ENCODE assay signal across 19 cellular contexts in genomic region chr15:78083687-78084358, GRCh38. TPM values are rescaled to one million over a fixed set of nuclear protein-coding genes. Genes with fewer than 3 reads are reported as not detected.
DNase-seq lines count a peak whose midpoint lies in the region; ATAC-seq and TF ChIP-seq lines count a peak whose summit lies in the region.
"Had no signal": no experiment of that assay in that cellular context is flagged by ENCODE, and none has a peak within 500 bp of the region (broad histone marks: within the 10 kb centered on the region; RNA-seq: fewer than 3 reads in every experiment).

No MANE protein-coding gene starts in this region.

- TF ChIP-seq CTCF in GM23338 (conservative IDR thresholded peaks at IDR 0.05; ENCODE audit: low read depth in 2 of 2) = no peak
- TF ChIP-seq CTCF in OCI-LY1 (IDR thresholded peaks at IDR 0.05; ENCODE audit: low read length) = no peak
- TF ChIP-seq CTCF in osteoblast (IDR thresholded peaks at IDR 0.05; ENCODE audit: extremely low read depth, low read depth, low read length) = no peak
- TF ChIP-seq CTCF in thyroid gland (IDR thresholded peaks at IDR 0.05) = no peak
- no peak for TF ChIP-seq CTCF in ovary (IDR thresholded peaks at IDR 0.05)

- no peaks in the 10 kb centered on the region for H3K4me1 ChIP-seq in GM23338 (ENCODE audit: insufficient read depth)
- peaks cover 13% of the 10 kb centered on the region for H3K4me1 ChIP-seq in OCI-LY1 (ENCODE audit: insufficient read depth, low read length, severe bottlenecking)
- H3K4me1 ChIP-seq in osteoblast (ENCODE audit: insufficient read depth, low read length) = peaks cover 4% of the 10 kb centered on the region
- H3K4me1 ChIP-seq in thyroid gland = peaks cover 0 to 3% of the 10 kb centered on the region in 2 donors
- H3K4me1 ChIP-seq in ovary (ENCODE audit: insufficient read depth) = no peaks in the 10 kb centered on the region
- H3K4me1 ChIP-seq: neural progenitor cell had no signal

- H3K27me3 ChIP-seq in GM23338 (ENCODE audit: insufficient read depth) (no peaks in the 10 kb centered on the region), OCI-LY1 (ENCODE audit: insufficient read depth, low read length) (no peaks in the 10 kb centered on the region), osteoblast (ENCODE audit: insufficient read depth, low read length) (no peaks in the 10 kb centered on the region), thyroid gland (no peaks in the 10 kb centered on the region), ovary (no peaks in the 10 kb centered on the region)
- H3K27me3 ChIP-seq: neural progenitor cell had no signal

- intact Hi-C loops in thyroid gland (cut with DNase I) = no loop called here
- intact Hi-C loops in ovary (cut with DNase I) = no loop called here

- H3K27ac Mint-ChIP-seq in T-helper 1 cell treated with Interleukin-12 subunit alpha and Interleukin-12 subunit beta and Interleukin-4 antibody, amounts not matched to agents 30 μg/mL and 1 μg/mL, for 36 hours = peak overlapping the region; percentile 37
- no peak overlapping the region for H3K27ac Mint-ChIP-seq in GM23338
- H3K27ac Mint-ChIP-seq: HFFc6 had no signal

- H2AFZ ChIP-seq in GM23338 (0 out of 2 replicates have a peak overlapping the region, but pooled peaks have one; percentile 18), OCI-LY1 (ENCODE audit: low read length) (no peak overlapping the region), osteoblast (ENCODE audit: low read length) (no peak overlapping the region)
- H2AFZ ChIP-seq: neural progenitor cell had no signal

- H3K9me3 Mint-ChIP-seq in T-helper 1 cell treated with Interleukin-12 subunit alpha and Interleukin-12 subunit beta and Interleukin-4 antibody, amounts not matched to agents 30 μg/mL and 1 μg/mL, for 36 hours = no peaks in the 10 kb centered on the region
- no peaks in the 10 kb centered on the region; the same call in 2 of the 3 replicates for H3K9me3 Mint-ChIP-seq in GM23338
- H3K9me3 Mint-ChIP-seq: HFFc6, neural progenitor cell had no signal

- H3K36me3 ChIP-seq in GM23338 (ENCODE audit: insufficient read depth) (no peaks in the 10 kb centered on the region), OCI-LY1 (ENCODE audit: insufficient read depth, low read length) (no peaks in the 10 kb centered on the region), osteoblast (ENCODE audit: insufficient read depth, low read length) (no peaks in the 10 kb centered on the region), thyroid gland (no peaks in the 10 kb centered on the region), ovary (no peaks in the 10 kb centered on the region)
- H3K36me3 ChIP-seq: neural progenitor cell, thoracic aorta had no signal

- DNase-seq in T-helper 1 cell (no peak), GM23338 (ENCODE audit: low spot score) (no peak), osteoblast (ENCODE audit: insufficient read length, low spot score, missing footprints) (peak; percentile 73), thyroid gland (no peak), T-helper 9 cell (no peak), ovary (no peak)
- DNase-seq: 8988T; activated gamma-delta T cell treated with Interleukin-2 at 50 U/mL for 16 hours; glutamatergic neuron; HFFc6; KBM-7; kidney glomerular epithelial cell; NCI-H187; NK-92 treated with Interleukin-12 subunit alpha and Interleukin-12 subunit beta, amount 100 ng/mL, for 24 hours had no signal

- H4K20me1 ChIP-seq in GM23338 (replicated peaks; ENCODE audit: insufficient read depth) = no peaks in the 10 kb centered on the region
- no peaks in the 10 kb centered on the region for H4K20me1 ChIP-seq in OCI-LY1 (ENCODE audit: insufficient read depth, low read length)
- no peaks in the 10 kb centered on the region for H4K20me1 ChIP-seq in osteoblast (ENCODE audit: insufficient read depth, low read length)

- 92 to 100% methylated on average over 2 to 5 of the region's 5 CpGs for WGBS in thyroid gland, 2 donors
- 92 to 97% (median 94%) methylated on average over 5 of the region's 5 CpGs for WGBS in ovary, 3 donors

- no peak for TF ChIP-seq EP300 in ovary (IDR thresholded peaks at IDR 0.05)

- H3K4me1 Mint-ChIP-seq in T-helper 1 cell treated with Interleukin-12 subunit alpha and Interleukin-12 subunit beta and Interleukin-4 antibody, amounts not matched to agents 30 μg/mL and 1 μg/mL, for 36 hours (ENCODE audit: low read depth) = peaks cover 27% of the 10 kb centered on the region
- H3K4me1 Mint-ChIP-seq in GM23338 = peaks cover 4% of the 10 kb centered on the region; the same call in 2 of the 3 replicates
- H3K4me1 Mint-ChIP-seq: neural progenitor cell had no signal

- H3K4me3 Mint-ChIP-seq in T-helper 1 cell treated with Interleukin-12 subunit alpha and Interleukin-12 subunit beta and Interleukin-4 antibody, amounts not matched to agents 30 μg/mL and 1 μg/mL, for 36 hours = no peak overlapping the region
- no peak overlapping the region for H3K4me3 Mint-ChIP-seq in GM23338
- H3K4me3 Mint-ChIP-seq: HFFc6 had no signal

- TF ChIP-seq POLR2A in thyroid gland (IDR thresholded peaks at IDR 0.05) (no peak), ovary (IDR thresholded peaks at IDR 0.05) (no peak)

- H3F3A ChIP-seq in GM23338 (replicated peaks; ENCODE audit: low read depth) (no peaks in the 10 kb centered on the region), OCI-LY1 (ENCODE audit: insufficient read depth, low read length) (no peaks in the 10 kb centered on the region)

- no peak overlapping the region for H3K9ac ChIP-seq in OCI-LY1 (ENCODE audit: low read length)
- H3K9ac ChIP-seq: neural progenitor cell had no signal

- H3K9me3 ChIP-seq in OCI-LY1 (ENCODE audit: low read length) = no peaks in the 10 kb centered on the region
- no peaks in the 10 kb centered on the region for H3K9me3 ChIP-seq in osteoblast (ENCODE audit: low read depth, low read length)
- H3K9me3 ChIP-seq in thyroid gland = no peaks in the 10 kb centered on the region
- H3K9me3 ChIP-seq in ovary = no peaks in the 10 kb centered on the region
- H3K9me3 ChIP-seq: thoracic aorta had no signal

- no peak overlapping the region for H3K4me3 ChIP-seq in GM23338
- H3K4me3 ChIP-seq in OCI-LY1 (ENCODE audit: low read depth, low read length, poor library complexity, severe bottlenecking) = no peak overlapping the region
- no peak overlapping the region for H3K4me3 ChIP-seq in osteoblast (ENCODE audit: insufficient read depth, low read length)
- H3K4me3 ChIP-seq in thyroid gland (replicated peaks in 1 of 3) = no peak overlapping the region
- no peak overlapping the region for H3K4me3 ChIP-seq in ovary
- H3K4me3 ChIP-seq: neural progenitor cell, skin epidermis, thoracic aorta had no signal

- H3K27ac ChIP-seq in GM23338 (ENCODE audit: low read depth) (no peak overlapping the region), OCI-LY1 (ENCODE audit: low read depth, low read length, poor library complexity, severe bottlenecking) (peak overlapping the region; percentile 41), osteoblast (ENCODE audit: low read depth, low read length) (no peak overlapping the region), thyroid gland (no peak overlapping the region), ovary (no peak overlapping the region)
- H3K27ac ChIP-seq: neural progenitor cell, thoracic aorta had no signal

- H3K4me2 ChIP-seq in GM23338 = no peak overlapping the region
- peak overlapping the region; percentile 24; the same call in 1 of the 2 replicates for H3K4me2 ChIP-seq in OCI-LY1 (ENCODE audit: low read length)
- no peak overlapping the region for H3K4me2 ChIP-seq in osteoblast (ENCODE audit: insufficient read depth, low read length)
- H3K4me2 ChIP-seq: neural progenitor cell had no signal

- no peaks in the 10 kb centered on the region for H3K27me3 Mint-ChIP-seq in T-helper 1 cell treated with Interleukin-12 subunit alpha and Interleukin-12 subunit beta and Interleukin-4 antibody, amounts not matched to agents 30 μg/mL and 1 μg/mL, for 36 hours (ENCODE audit: low read depth)
- H3K27me3 Mint-ChIP-seq in GM23338 (ENCODE audit: insufficient read depth, low read depth, poor library complexity) = peaks cover 9% of the 10 kb centered on the region

- H3K9me2 ChIP-seq in GM23338 (ENCODE audit: insufficient read depth) (no peaks in the 10 kb centered on the region), OCI-LY1 (ENCODE audit: low read depth, low read length) (no peaks in the 10 kb centered on the region)

- H3K36me3 Mint-ChIP-seq in T-helper 1 cell treated with Interleukin-12 subunit alpha and Interleukin-12 subunit beta and Interleukin-4 antibody, amounts not matched to agents 30 μg/mL and 1 μg/mL, for 36 hours (ENCODE audit: low read depth) = no peaks in the 10 kb centered on the region
- H3K36me3 Mint-ChIP-seq in GM23338 (ENCODE audit: low read depth) = no peaks in the 10 kb centered on the region
- H3K36me3 Mint-ChIP-seq: neural progenitor cell had no signal

- no peaks in the 10 kb centered on the region for H3K79me2 ChIP-seq in GM23338 (replicated peaks; ENCODE audit: insufficient read depth)
- no peaks in the 10 kb centered on the region for H3K79me2 ChIP-seq in OCI-LY1 (ENCODE audit: insufficient read depth, low read length)
- no peaks in the 10 kb centered on the region for H3K79me2 ChIP-seq in osteoblast (ENCODE audit: insufficient read depth, low read length)

- peak; percentile 20 for ATAC-seq in GM23338

TF ChIP-seq in GM23338, 12 proteins besides CTCF, POLR2A, EP300 and RAD21 (continues in another document):
- no peak for TF ChIP-seq CREB1 (CRISPR knock-in tag; IDR thresholded peaks at IDR 0.05; ENCODE audit: low read depth)
- TF ChIP-seq EZH2phosphoT487 (IDR thresholded peaks at IDR 0.05; ENCODE audit: unreplicated experiment) = no peak

RNA-seq across cellular contexts. Expression of gene TBC1D2B, which starts 6.3 kb away (rescaled TPM):
- 17.0 and 17.8 TPM in 2 replicates for total RNA-seq in GM23338 (2014; rRNA removed; shearing (Covaris generic))
- polyA plus RNA-seq in GM23338 (2016; fragmentation: Nextera tagmentation; extraction: Ambion mirVana) = 3.6 and 5.2 TPM in 2 replicates
- total RNA-seq in osteoblast = 57.8 and 58.3 TPM in 2 replicates
- total RNA-seq in thyroid gland = 10 to 100 TPM; 32.8 to 54.0 (median 40.1) TPM
- 100 to 1,000 TPM in 4 of 7 donors, 10 to 100 TPM in 3; 42.3 to 146 (median 115) TPM for total RNA-seq in ovary
- 100 to 1,000 TPM in 1 of 2 donors, 10 to 100 TPM in 1; 53.3 to 122 TPM for polyA plus RNA-seq in ovary

RNA-seq across cellular contexts. Expression of gene SH2D7, which starts 8.5 kb away (rescaled TPM):
- not detected in 2 replicates for total RNA-seq in GM23338 (2014; rRNA removed; shearing (Covaris generic))
- 0.31 and 0.33 TPM in 2 replicates for polyA plus RNA-seq in GM23338 (2016; fragmentation: Nextera tagmentation; extraction: Ambion mirVana)
- not detected in 2 replicates for total RNA-seq in osteoblast
- total RNA-seq in thyroid gland = not detected
- not detected for total RNA-seq in ovary
- not detected for polyA plus RNA-seq in ovary
- total RNA-seq: HFFc6, thoracic aorta had no signal

RNA-seq across cellular contexts. Expression of gene CIB2, which starts 47.4 kb away (rescaled TPM):
- 62.6 and 64.4 TPM in 2 replicates for total RNA-seq in GM23338 (2014; rRNA removed; shearing (Covaris generic))
- polyA plus RNA-seq in GM23338 (2016; fragmentation: Nextera tagmentation; extraction: Ambion mirVana) (56.6 and 59.5 TPM in 2 replicates), ovary (1 to 10 TPM; 5.3 to 8.2 TPM)
- total RNA-seq in osteoblast (1.5 and 2.2 TPM in 2 replicates), thyroid gland (1 to 10 TPM; 4.1 to 7.5 (median 4.9) TPM), ovary (10 to 100 TPM in 3 of 7 donors, 1 to 10 TPM in 4; 1.7 to 12.4 (median 9.6) TPM)
